Comparison of ENCODE assay signal across 32 cellular contexts in genomic region chr1:74247881-74248528, GRCh38. TPM values are rescaled to one million over a fixed set of nuclear protein-coding genes. Genes with fewer than 3 reads are reported as not detected.
"Had no signal": no experiment of that assay in that cellular context is flagged by ENCODE, and none has a peak within 500 bp of the region (broad histone marks: within the 10 kb centered on the region; RNA-seq: fewer than 3 reads in every experiment).

No MANE protein-coding gene starts in this region.

- H3K36me3 ChIP-seq: neutrophil, upper lobe of left lung had no signal

- DNase-seq: activated CD4-positive, alpha-beta T cell treated with anti-CD3 and anti-CD28 coated beads for 36 hours; activated CD4-positive, CD25-positive, alpha-beta regulatory T cell; activated CD8-positive, alpha-beta T cell treated with anti-CD3 and anti-CD28 coated beads, Interleukin-2, amount 10 ng/mL, durations not matched to agents 7 days and 5 days; activated gamma-delta T cell; activated naive CD4-positive, alpha-beta T cell treated with anti-CD3 and anti-CD28 coated beads, Interleukin-2, amount 50 U/mL, for 16 hours; activated naive CD8-positive, alpha-beta T cell treated with anti-CD3 and anti-CD28 coated beads, Interleukin-2, amount 50 U/mL, for 24 hours; activated T-cell treated with anti-CD3 and anti-CD28 coated beads for 4 hours; activated T-cell treated with anti-CD3 and anti-CD28 coated beads, Interleukin-2, amount 50 U/mL, for 72 hours; amygdala; dermis blood vessel endothelial cell; effector CD4-positive, alpha-beta T cell; gastrocnemius medialis; glutamatergic neuron; hippocampal formation; stimulated activated CD4-positive, alpha-beta T cell treated with anti-CD3 and anti-CD28 coated beads, Interleukin-15, amount 100 ng/mL, for 24 hours; substantia nigra had no signal

- H3K4me3 ChIP-seq: gastrocnemius medialis, mucosa of descending colon, SK-N-MC, smooth muscle cell, upper lobe of left lung had no signal

- H3K27ac ChIP-seq: epithelial cell of prostate, gastrocnemius medialis, neutrophil, SK-N-MC, upper lobe of left lung had no signal

- H3K9me3 ChIP-seq: gastrocnemius medialis, neutrophil had no signal

- H3K4me1 Mint-ChIP-seq: activated CD4-positive, alpha-beta T cell treated with anti-CD3 and anti-CD28 coated beads for 36 hours; activated naive CD8-positive, alpha-beta T cell treated with anti-CD3 and anti-CD28 coated beads, Interleukin-2, amount 50 U/mL, for 24 hours; central memory CD8-positive, alpha-beta T cell had no signal

- H3K27me3 Mint-ChIP-seq: activated CD4-positive, alpha-beta T cell treated with anti-CD3 and anti-CD28 coated beads for 36 hours; activated naive CD8-positive, alpha-beta T cell treated with anti-CD3 and anti-CD28 coated beads, Interleukin-2, amount 50 U/mL, for 24 hours; central memory CD8-positive, alpha-beta T cell; progenitor cell of endocrine pancreas; stimulated activated naive CD8-positive, alpha-beta T cell treated with anti-CD3 and anti-CD28 coated beads, Interleukin-15, Interleukin-2, amounts not matched to agents 100 ng/mL and 50 ng/mL, for 24 hours had no signal

- H3K9me3 Mint-ChIP-seq: activated naive CD8-positive, alpha-beta T cell treated with anti-CD3 and anti-CD28 coated beads, Interleukin-2, amount 50 U/mL, for 24 hours; activated T-cell treated with anti-CD3 and anti-CD28 coated beads, Interleukin-2, amount 50 U/mL, for 72 hours; central memory CD8-positive, alpha-beta T cell; stimulated activated naive CD8-positive, alpha-beta T cell treated with anti-CD3 and anti-CD28 coated beads, Interleukin-15, Interleukin-2, amounts not matched to agents 100 ng/mL and 50 ng/mL, for 24 hours had no signal

- FAIRE-seq: colon, endometrium, keratinocyte had no signal

- ATAC-seq: activated CD4-positive, alpha-beta T cell treated with anti-CD3 and anti-CD28 coated beads for 36 hours; activated CD8-positive, alpha-beta T cell treated with anti-CD3 and anti-CD28 coated beads, Interleukin-2, amount 10 ng/mL, durations not matched to agents 7 days and 5 days; activated naive CD8-positive, alpha-beta T cell treated with anti-CD3 and anti-CD28 coated beads, Interleukin-2, amount 50 U/mL, for 24 hours; activated T-cell treated with anti-CD3 and anti-CD28 coated beads, Interleukin-2, amount 50 U/mL, for 72 hours; gastrocnemius medialis; mucosa of descending colon had no signal

- H3K27me3 ChIP-seq: gastrocnemius medialis, neutrophil, upper lobe of left lung had no signal

- H3K4me1 ChIP-seq: gastrocnemius medialis had no signal

- H3K27ac Mint-ChIP-seq: activated CD4-positive, alpha-beta T cell treated with anti-CD3 and anti-CD28 coated beads for 36 hours; activated CD8-positive, alpha-beta T cell treated with anti-CD3 and anti-CD28 coated beads, Interleukin-2, amount 10 ng/mL, durations not matched to agents 7 days and 5 days; activated naive CD8-positive, alpha-beta T cell treated with anti-CD3 and anti-CD28 coated beads, Interleukin-2, amount 50 U/mL, for 24 hours; activated T-cell treated with anti-CD3 and anti-CD28 coated beads, Interleukin-2, amount 50 U/mL, for 72 hours; progenitor cell of endocrine pancreas; stimulated activated naive CD8-positive, alpha-beta T cell treated with anti-CD3 and anti-CD28 coated beads, Interleukin-15, Interleukin-2, amounts not matched to agents 100 ng/mL and 50 ng/mL, for 24 hours had no signal

- H3K4me3 Mint-ChIP-seq: activated CD4-positive, alpha-beta T cell treated with anti-CD3 and anti-CD28 coated beads for 36 hours; activated CD8-positive, alpha-beta T cell treated with anti-CD3 and anti-CD28 coated beads, Interleukin-2, amount 10 ng/mL, durations not matched to agents 7 days and 5 days; activated naive CD8-positive, alpha-beta T cell treated with anti-CD3 and anti-CD28 coated beads, Interleukin-2, amount 50 U/mL, for 24 hours; activated T-cell treated with anti-CD3 and anti-CD28 coated beads, Interleukin-2, amount 50 U/mL, for 72 hours; central memory CD8-positive, alpha-beta T cell; nephron; stimulated activated naive CD8-positive, alpha-beta T cell treated with anti-CD3 and anti-CD28 coated beads, Interleukin-15, Interleukin-2, amounts not matched to agents 100 ng/mL and 50 ng/mL, for 24 hours had no signal

RNA-seq across cellular contexts. Expression of gene TNNI3K, which starts 12.8 kb away (rescaled TPM):
- total RNA-seq: activated CD8-positive, alpha-beta T cell treated with anti-CD3 and anti-CD28 coated beads, Interleukin-2, amount 10 ng/mL, durations not matched to agents 7 days and 5 days; dermis blood vessel endothelial cell; lung microvascular endothelial cell; osteocyte; progenitor cell of endocrine pancreas; T-helper 1 cell treated with Interleukin-12 subunit alpha and Interleukin-12 subunit beta and Interleukin-4 antibody, amounts not matched to agents 30 ng/mL and 1 ng/mL, for 36 hours had no signal

RNA-seq across cellular contexts. Expression of gene LRRIQ3, which starts 50.0 kb away (rescaled TPM):
- polyA plus RNA-seq: smooth muscle cell had no signal
